In genomic region chr11:3903207-3903896, GRCh38 we compare ENCODE assay signal across 10 cellular contexts. TPM values are rescaled to one million over a fixed set of nuclear protein-coding genes. Genes with fewer than 3 reads are reported as not detected.
DNase-seq lines count a peak whose midpoint lies in the region; ATAC-seq and TF ChIP-seq lines count a peak whose summit lies in the region.
"Had no signal": no experiment of that assay in that cellular context is flagged by ENCODE, and none has a peak within 500 bp of the region (broad histone marks: within the 10 kb centered on the region; RNA-seq: fewer than 3 reads in every experiment).

No MANE protein-coding gene starts in this region.

- H3K4me2 ChIP-seq in PC-3 (ENCODE audit: low read length) (no peak overlapping the region), mesenchymal stem cell (ENCODE audit: low read length, poor library complexity, severe bottlenecking) (no peak overlapping the region)
- H3K4me2 ChIP-seq: neural progenitor cell had no signal

- no peak overlapping the region for H4K91ac ChIP-seq in mesenchymal stem cell (ENCODE audit: low read length)

- H3K79me1 ChIP-seq in mesenchymal stem cell (replicated peaks; ENCODE audit: low read length, poor library complexity, severe bottlenecking), result peaks cover 26% of the 10 kb centered on the region

- peaks cover 47% of the 10 kb centered on the region for H3K79me2 ChIP-seq in PC-3 (ENCODE audit: low read length)

- intact Hi-C loops in PC-3 (cut with micrococcal nuclease), result loop anchor here (10.0 kb wide), 1 partner anchor 49 kb away; the partner anchor contains the start of gene STIM1

- H4K8ac ChIP-seq in mesenchymal stem cell (ENCODE audit: low read length), result no peak overlapping the region

- H3K23ac ChIP-seq in mesenchymal stem cell (ENCODE audit: low read length in 2 of 2), result no peak overlapping the region

- H3K9ac ChIP-seq in PC-3 (ENCODE audit: low read length), result no peak overlapping the region
- no peak overlapping the region for H3K9ac ChIP-seq in mesenchymal stem cell (ENCODE audit: low read length)
- H3K9ac ChIP-seq: neural progenitor cell had no signal

- no peak overlapping the region for H3K14ac ChIP-seq in mesenchymal stem cell (ENCODE audit: low read length in 2 of 2)

- no peak overlapping the region for H2BK15ac ChIP-seq in mesenchymal stem cell (ENCODE audit: low read depth, poor library complexity, severe bottlenecking)

- peaks cover 9% of the 10 kb centered on the region for H3F3A ChIP-seq in PC-3 (ENCODE audit: low read length, unreplicated experiment)

- POLR2A ChIA-PET in PC-3 (lab: Charles Lee; ENCODE audit: unreplicated experiment), result no interaction called here

- no peak overlapping the region for H3K4ac ChIP-seq in mesenchymal stem cell (ENCODE audit: low read depth in 1 of 2, low read length in 2 of 2)

- H2BK5ac ChIP-seq in mesenchymal stem cell (ENCODE audit: low read depth, low read length, poor library complexity, severe bottlenecking), result no peak overlapping the region

- H4K20me1 ChIP-seq in PC-3 (ENCODE audit: low read length), result no peaks in the 10 kb centered on the region

- H3K27me3 ChIP-seq in PC-3 (ENCODE audit: low read length), result no peaks in the 10 kb centered on the region
- no peaks in the 10 kb centered on the region for H3K27me3 ChIP-seq in mesenchymal stem cell (ENCODE audit: control insufficient read depth in 1 of 2, insufficient read depth in 1 of 2, low read length in 2 of 2)
- H3K27me3 ChIP-seq in WERI-Rb-1 (ENCODE audit: insufficient read depth, low read depth, severe bottlenecking), result no peaks in the 10 kb centered on the region
- H3K27me3 ChIP-seq: neural progenitor cell had no signal

- H2AFZ ChIP-seq in PC-3 (ENCODE audit: low read length), result no peak overlapping the region
- no peak overlapping the region for H2AFZ ChIP-seq in mesenchymal stem cell (ENCODE audit: low read depth, low read length)
- H2AFZ ChIP-seq: neural progenitor cell had no signal

- 100% methylated on average over 1 of the region's 1 CpG for WGBS in mesenchymal stem cell

- no peak overlapping the region for H2BK12ac ChIP-seq in mesenchymal stem cell (ENCODE audit: low read length in 2 of 2)

- TF ChIP-seq CTCF in GM12865 (IDR thresholded peaks at IDR 0.05; ENCODE audit: insufficient read depth, low read depth, low read length, missing control alignments), result no peak
- no peak for TF ChIP-seq CTCF in PC-3 (conservative IDR thresholded peaks at IDR 0.05; ENCODE audit: low read depth, low read length)
- no peak for TF ChIP-seq CTCF in WERI-Rb-1 (IDR thresholded peaks at IDR 0.05; ENCODE audit: low read depth, low read length)

- H3K27ac ChIP-seq in PC-3 (ENCODE audit: low read length) (peak overlapping the region; percentile 89), mesenchymal stem cell (ENCODE audit: low read length, poor library complexity, severe bottlenecking) (no peak overlapping the region), WERI-Rb-1 (no peak overlapping the region)
- H3K27ac ChIP-seq: neural progenitor cell had no signal

- H3K18ac ChIP-seq in mesenchymal stem cell (ENCODE audit: low read depth in 1 of 2, low read length in 2 of 2), result no peak overlapping the region

- H2BK120ac ChIP-seq in mesenchymal stem cell (ENCODE audit: low read depth, low read length), result no peak overlapping the region

- peak overlapping the region; percentile 72 for H2AK5ac ChIP-seq in mesenchymal stem cell (ENCODE audit: low read length, severe bottlenecking)

- H3K9me3 ChIP-seq in PC-3 (ENCODE audit: low read length), result no peaks in the 10 kb centered on the region
- H3K9me3 ChIP-seq in mesenchymal stem cell (ENCODE audit: control insufficient read depth, low read length), result no peaks in the 10 kb centered on the region
- H3K9me3 ChIP-seq in WERI-Rb-1 (ENCODE audit: severe bottlenecking), result no peaks in the 10 kb centered on the region

- ATAC-seq in HG02678 (IDR thresholded peaks at IDR 0.05; ENCODE audit: unreplicated experiment) (peak; percentile 54), PC-3 (no peak)

- DNase-seq in GM12865 (ENCODE audit: low read depth), result peak; percentile 46
- peak; percentile 16 for DNase-seq in PC-3
- DNase-seq in mesenchymal stem cell, result no peak
- no peak for DNase-seq in HuH-7.5 (ENCODE audit: low spot score)
- no peak for DNase-seq in WERI-Rb-1
- DNase-seq in COR-L47 (lab: John Stamatoyannopoulos, UW), result no peak
- no peak for DNase-seq in NCI-H1436 treated with DMSO at 0.1 percent for 48 hours (lab: John Stamatoyannopoulos, UW)
- DNase-seq: GF-D8 had no signal

- no TSS peak for BruUV-seq in PC-3 (replicated peaks; lab: Mats Ljungman, UMichigan)

- no peaks in the 10 kb centered on the region for H3K9me2 ChIP-seq in PC-3 (replicated peaks; ENCODE audit: low read length)

- CTCF ChIA-PET in PC-3 (lab: Charles Lee), result no interaction called here

- H3K36me3 ChIP-seq in PC-3 (ENCODE audit: low read depth, low read length) (no peaks in the 10 kb centered on the region), mesenchymal stem cell (ENCODE audit: control insufficient read depth in 1 of 2, insufficient read depth in 2 of 2, low read depth in 1 of 2, low read length in 2 of 2) (no peaks in the 10 kb centered on the region), WERI-Rb-1 (no peaks in the 10 kb centered on the region)
- H3K36me3 ChIP-seq: neural progenitor cell had no signal

- peaks cover 52% of the 10 kb centered on the region for H3K4me1 ChIP-seq in PC-3 (ENCODE audit: insufficient read depth, low read length)
- peaks cover 13% of the 10 kb centered on the region for H3K4me1 ChIP-seq in mesenchymal stem cell (ENCODE audit: control insufficient read depth, insufficient read depth, low read depth, low read length)

- H3K4me3 ChIP-seq in GM12865 (ENCODE audit: low read depth, low read length) (no peak overlapping the region), PC-3 (ENCODE audit: low read length) (no peak overlapping the region), mesenchymal stem cell (ENCODE audit: insufficient read depth in 1 of 2, low read depth in 1 of 2, low read length in 2 of 2) (no peak overlapping the region), WERI-Rb-1 (ENCODE audit: low read depth, low read length) (no peak overlapping the region)
- H3K4me3 ChIP-seq: neural progenitor cell had no signal

RNA-seq across cellular contexts. Expression of gene STIM1, which starts 47.9 kb away (rescaled TPM):
- 22.8 and 31.9 TPM in 2 replicates for total RNA-seq in PC-3 (2014; rRNA removed)
- polyA plus RNA-seq in mesenchymal stem cell (2013, experiment 1 of 2), result 37.2 TPM
- polyA plus RNA-seq in mesenchymal stem cell (2013, experiment 2 of 2), result 35.2 TPM

Comparison
In these comparisons a context has a peak if more than half of its experiments do, and no peak if none do; other contexts are left out.
1. DNase-seq: peak in GM12865 (single experiment) and PC-3 (single experiment); none in mesenchymal stem cell (single experiment), HuH-7.5 (single experiment), WERI-Rb-1 (single experiment), COR-L47 (single experiment) and NCI-H1436 treated with DMSO at 0.1 percent for 48 hours (single experiment).